In genomic region chr10:123391275-123392028, GRCh38 we compare ENCODE assay signal across 13 cellular contexts.
DNase-seq lines count a peak whose midpoint lies in the region; ATAC-seq and TF ChIP-seq lines count a peak whose summit lies in the region.
"Had no signal": no experiment of that assay in that cellular context is flagged by ENCODE, and none has a peak within 500 bp of the region (broad histone marks: within the 10 kb centered on the region; RNA-seq: fewer than 3 reads in every experiment).

No MANE protein-coding gene starts in this region.

- no peak overlapping the region for H3T11ph ChIP-seq in H9 (ENCODE audit: low read length)

- CTCF ChIA-PET in RWPE1 (lab: Yijun Ruan, JAX): interaction anchor here (0.6 to 0.8 kb wide), 3 partner anchors 258 to 703 kb away, joined by 3 to 4 read pairs (median 4); no protein-coding TSS in a partner anchor

- no CpG with 5 or more reads among the region's 15 CpGs for WGBS in trophoblast cell (ENCODE audit: extremely low coverage, insufficient coverage, insufficient read length)
- WGBS in H9 (ENCODE audit: extremely low coverage, insufficient read length, low lambda C conversion rate): no CpG with 5 or more reads among the region's 15 CpGs

- POLR2A ChIA-PET in RWPE1 (lab: Yijun Ruan, JAX; ENCODE audit: low non-redundant PET): no interaction called here

- 0 out of 2 replicates have a peak, but pooled peaks cover 1% of the 10 kb centered on the region for H3K27me3 Mint-ChIP-seq in H9 (ENCODE audit: low read depth)
- H3K27me3 Mint-ChIP-seq: activated CD8-positive, alpha-beta memory T cell treated with anti-CD3 and anti-CD28 coated beads, Interleukin-2, amount 10 ng/mL, durations not matched to agents 7 days and 5 days had no signal

- in situ Hi-C loops in KBM-7 (cut with MboI; ENCODE audit: low pct_unique_long_range_greater_than_20kb, low sequenced_read_pairs): no loop called here

- peaks cover 37 to 48% (median 38%) of the 10 kb centered on the region in 3 experiments for H3K36me3 Mint-ChIP-seq in H9 (ENCODE audit: insufficient read depth in 1 of 3, low read depth in 3 of 3)

- H3K27me3 ChIP-seq in trophoblast cell (ENCODE audit: insufficient read depth, low read length) (no peaks in the 10 kb centered on the region), H9 (ENCODE audit: insufficient read depth, low read length) (no peaks in the 10 kb centered on the region)

- no peak overlapping the region for H4K91ac ChIP-seq in trophoblast cell (ENCODE audit: low read depth, low read length)
- H4K91ac ChIP-seq in H9 (ENCODE audit: insufficient read length, low read depth, low read length): no peak overlapping the region

- H4K20me1 ChIP-seq in H9 (ENCODE audit: control insufficient read depth, insufficient read depth, insufficient read length): no peaks in the 10 kb centered on the region

- peak; percentile 51 for ATAC-seq in GM18909 (IDR thresholded peaks at IDR 0.05; ENCODE audit: poor library complexity, unreplicated experiment)
- peak; percentile 24 for ATAC-seq in GM21717 (IDR thresholded peaks at IDR 0.05; ENCODE audit: unreplicated experiment)
- peak; percentile 26 for ATAC-seq in HG03159 (IDR thresholded peaks at IDR 0.05; ENCODE audit: unreplicated experiment)
- ATAC-seq: activated CD8-positive, alpha-beta memory T cell treated with anti-CD3 and anti-CD28 coated beads, Interleukin-2, amount 10 ng/mL, durations not matched to agents 7 days and 5 days; GM23338 had no signal

- no peak overlapping the region for H3K4ac ChIP-seq in trophoblast cell (ENCODE audit: low read depth, low read length)
- H3K4ac ChIP-seq in H9 (ENCODE audit: low read depth, low read length): no peak overlapping the region

- H3K23me2 ChIP-seq in H9 (ENCODE audit: insufficient read length, low read depth, low read length, poor library complexity, severe bottlenecking): no peaks in the 10 kb centered on the region

- H3K27ac Mint-ChIP-seq in H9: no peak overlapping the region
- H3K27ac Mint-ChIP-seq: activated CD8-positive, alpha-beta memory T cell treated with anti-CD3 and anti-CD28 coated beads, Interleukin-2, amount 10 ng/mL, durations not matched to agents 7 days and 5 days; GM23338; stimulated activated naive CD8-positive, alpha-beta T cell treated with anti-CD3 and anti-CD28 coated beads, Interleukin-15, Interleukin-2, amounts not matched to agents 100 ng/mL and 50 ng/mL, for 24 hours; T-helper 1 cell treated with Interleukin-12 subunit alpha and Interleukin-12 subunit beta and Interleukin-4 antibody, amounts not matched to agents 30 μg/mL and 1 μg/mL, for 36 hours had no signal

- H3K36me3 ChIP-seq in trophoblast cell (ENCODE audit: control insufficient read depth in 1 of 2, insufficient read depth in 2 of 2, low read length in 2 of 2): no peaks in the 10 kb centered on the region

- H3K23ac ChIP-seq in trophoblast cell (ENCODE audit: low read length) (no peak overlapping the region), H9 (ENCODE audit: insufficient read length, low read depth, low read length) (no peak overlapping the region)

- H3K79me2 ChIP-seq in trophoblast cell (ENCODE audit: control insufficient read depth, insufficient read depth, low read length, poor library complexity): no peaks in the 10 kb centered on the region
- no peaks in the 10 kb centered on the region for H3K79me2 ChIP-seq in H9 (ENCODE audit: insufficient read depth, low read length)

- H3K4me2 ChIP-seq in trophoblast cell (ENCODE audit: low read length) (no peak overlapping the region), H9 (ENCODE audit: insufficient read depth, insufficient read length, low read length) (no peak overlapping the region)
- H3K4me2 ChIP-seq: GM23338 had no signal

- no peak overlapping the region for H4K5ac ChIP-seq in H9 (ENCODE audit: insufficient read length, low read depth, low read length)

- no peak overlapping the region for H2AK5ac ChIP-seq in trophoblast cell (ENCODE audit: low read length)
- no peak overlapping the region for H2AK5ac ChIP-seq in H9 (ENCODE audit: insufficient read length, low read length)

- H3K79me1 ChIP-seq in trophoblast cell (ENCODE audit: low read length) (no peaks in the 10 kb centered on the region), H9 (ENCODE audit: insufficient read depth, low read depth, low read length, poor library complexity, severe bottlenecking) (no peaks in the 10 kb centered on the region)

- TF ChIP-seq CTCF in RWPE1 (conservative IDR thresholded peaks at IDR 0.05; ENCODE audit: low read depth) (no peak), H9 (conservative IDR thresholded peaks at IDR 0.05) (no peak)

- H3K9ac ChIP-seq in trophoblast cell (ENCODE audit: low read length): no peak overlapping the region
- H3K9ac ChIP-seq in H9 (ENCODE audit: extremely low read depth, insufficient read length, low read length): no peak overlapping the region

- H3K18ac ChIP-seq in trophoblast cell (ENCODE audit: low read length) (no peak overlapping the region), H9 (ENCODE audit: insufficient read length, low read depth, low read length) (no peak overlapping the region)

- no peak overlapping the region for H2BK12ac ChIP-seq in trophoblast cell (ENCODE audit: low read length)
- H2BK12ac ChIP-seq in H9 (ENCODE audit: insufficient read length, low read depth, low read length): no peak overlapping the region

- H3K4me1 Mint-ChIP-seq in H9: peaks cover 0 to 1% of the 10 kb centered on the region in 2 experiments; a peak in 2 of 4 replicates
- H3K4me1 Mint-ChIP-seq: activated CD8-positive, alpha-beta memory T cell treated with anti-CD3 and anti-CD28 coated beads, Interleukin-2, amount 10 ng/mL, durations not matched to agents 7 days and 5 days; GM23338 had no signal

- H3K27ac ChIP-seq in trophoblast cell (ENCODE audit: low read depth, low read length) (no peak overlapping the region), RWPE1 (no peak overlapping the region), H9 (ENCODE audit: insufficient read length, low read depth, low read length) (no peak overlapping the region)

- H4K8ac ChIP-seq in trophoblast cell (ENCODE audit: low read depth, low read length) (no peak overlapping the region), H9 (replicated peaks; ENCODE audit: insufficient read length, low read depth, low read length) (no peak overlapping the region)

- H3K9me3 ChIP-seq in trophoblast cell (ENCODE audit: insufficient read depth, low read depth, low read length) (peaks cover 19% of the 10 kb centered on the region), H9 (ENCODE audit: control insufficient read depth, low read depth, low read length) (peaks cover 14% of the 10 kb centered on the region)

- peak overlapping the region; percentile 21 for H3K4me3 ChIP-seq in trophoblast cell (ENCODE audit: low read depth, low read length)
- H3K4me3 ChIP-seq: GM23338 had no signal

- H2BK5ac ChIP-seq in trophoblast cell (ENCODE audit: low read depth, low read length, poor library complexity): no peak overlapping the region
- no peak overlapping the region for H2BK5ac ChIP-seq in H9 (ENCODE audit: insufficient read length, low read length)

- no peak overlapping the region for H2AFZ ChIP-seq in trophoblast cell (ENCODE audit: insufficient read depth, low read length, poor library complexity)
- no peak overlapping the region for H2AFZ ChIP-seq in H9 (ENCODE audit: low read length)
- H2AFZ ChIP-seq: GM23338 had no signal

- H3K4me3 Mint-ChIP-seq in H9: no peak overlapping the region
- H3K4me3 Mint-ChIP-seq: activated CD8-positive, alpha-beta memory T cell treated with anti-CD3 and anti-CD28 coated beads, Interleukin-2, amount 10 ng/mL, durations not matched to agents 7 days and 5 days; GM23338; stimulated activated naive CD8-positive, alpha-beta T cell treated with anti-CD3 and anti-CD28 coated beads, Interleukin-15, Interleukin-2, amounts not matched to agents 100 ng/mL and 50 ng/mL, for 24 hours; T-helper 1 cell treated with Interleukin-12 subunit alpha and Interleukin-12 subunit beta and Interleukin-4 antibody, amounts not matched to agents 30 μg/mL and 1 μg/mL, for 36 hours had no signal

- DNase-seq in trophoblast cell (no peak), KBM-7 (no peak), RWPE1 (ENCODE audit: low spot score) (no peak), H9 (no peak)
- no peak for DNase-seq in effector CD8-positive, alpha-beta T cell (lab: John Stamatoyannopoulos, UW)
- DNase-seq: activated CD8-positive, alpha-beta memory T cell treated with anti-CD3 and anti-CD28 coated beads, Interleukin-2, amount 10 ng/mL, durations not matched to agents 7 days and 5 days; anterior cingulate cortex had no signal

- H3K14ac ChIP-seq in trophoblast cell (ENCODE audit: low read length) (no peak overlapping the region), H9 (ENCODE audit: insufficient read depth, low read length) (no peak overlapping the region; the same call in 1 of the 2 replicates)

- H2BK20ac ChIP-seq in H9 (ENCODE audit: low read depth, low read length, poor library complexity, severe bottlenecking): no peak overlapping the region

- H2BK120ac ChIP-seq in trophoblast cell (ENCODE audit: insufficient read depth, low read length, poor library complexity): no peak overlapping the region
- no peak overlapping the region for H2BK120ac ChIP-seq in H9 (ENCODE audit: low read depth, low read length, poor library complexity, severe bottlenecking)

- H2BK15ac ChIP-seq in H9 (ENCODE audit: low read depth, low read length): no peak overlapping the region

- no peak overlapping the region for H4K12ac ChIP-seq in trophoblast cell (ENCODE audit: low read depth, low read length)

- H3K4me1 ChIP-seq in trophoblast cell (ENCODE audit: control insufficient read depth in 1 of 2, insufficient read depth in 2 of 2, low read length in 2 of 2): peaks cover 3% of the 10 kb centered on the region in 2 experiments
- no peaks in the 10 kb centered on the region for H3K4me1 ChIP-seq in H9 (ENCODE audit: insufficient read depth, low read length)

- H3K9me3 Mint-ChIP-seq in H9: peaks cover 43 to 44% of the 10 kb centered on the region in 2 experiments

- no peak overlapping the region for H3K56ac ChIP-seq in H9 (ENCODE audit: insufficient read length, low read depth, low read length)
